Comparison of ENCODE assay signal across 8 cellular contexts in the genomic region with DNA sequence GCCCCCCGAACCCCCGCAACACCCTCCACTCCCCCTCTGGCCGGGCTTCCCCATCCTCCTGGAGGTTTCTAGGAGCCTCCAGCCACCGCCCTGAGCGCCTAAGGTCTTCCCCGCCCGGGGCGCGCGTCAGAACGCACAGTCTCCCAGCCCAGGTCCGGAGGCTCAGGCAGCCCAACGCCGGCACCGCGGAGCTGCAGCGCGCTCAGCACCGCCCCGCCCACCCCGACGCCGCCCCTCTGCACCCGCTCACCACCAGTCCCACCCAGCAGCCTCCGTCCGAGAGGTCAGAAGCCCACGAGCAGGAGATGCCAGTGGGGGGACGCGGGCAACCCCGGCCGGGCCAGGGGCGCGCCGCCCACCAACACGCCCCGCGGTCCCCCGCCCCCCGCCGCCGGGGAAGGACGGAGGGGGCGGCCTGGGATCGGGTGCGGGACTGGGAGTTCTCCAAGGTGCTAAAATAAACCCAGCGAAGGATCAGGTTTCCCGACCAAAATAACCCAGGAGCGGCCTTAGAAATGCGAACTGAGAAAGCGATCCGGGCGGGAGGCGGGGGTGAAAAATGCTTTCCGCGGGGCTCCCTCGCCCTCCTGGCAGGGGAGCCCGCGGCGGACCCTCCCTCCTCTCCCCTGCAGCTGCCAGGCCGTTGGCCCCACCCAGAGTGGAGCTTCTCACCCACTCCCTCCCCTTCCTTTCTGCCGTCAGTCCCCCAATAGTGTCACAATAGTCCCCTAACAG. TPM values are rescaled to one million over a fixed set of nuclear protein-coding genes. Genes with fewer than 3 reads are reported as not detected.
A peak's percentile ranks its signal among the peaks of the same experiment; 100 is the strongest.
DNase-seq lines count a peak whose midpoint lies in the region; ATAC-seq and TF ChIP-seq lines count a peak whose summit lies in the region.

No MANE protein-coding gene starts in this region.

- no peak for TF ChIP-seq CTCF in endodermal cell (conservative IDR thresholded peaks at IDR 0.05)
- no peak for TF ChIP-seq CTCF in nephron progenitor cell (IDR thresholded peaks at IDR 0.05)
- no peak for TF ChIP-seq CTCF in HFFc6 (IDR thresholded peaks at IDR 0.05)

- H3K4me3 Mint-ChIP-seq in CD4-positive, CD25-positive, alpha-beta regulatory T cell: peak overlapping the region in 3 of 4 donors; percentile 16 to 74 (median 63)
- H3K4me3 Mint-ChIP-seq in endodermal cell (peak overlapping the region; percentile 37), nephron progenitor cell (peak overlapping the region; percentile 49), HFFc6 (no peak overlapping the region)

- no peak overlapping the region for H3K4me3 ChIP-seq in CD4-positive, CD25-positive, alpha-beta regulatory T cell (ENCODE audit: low read depth, low read length)
- peak overlapping the region; percentile 62 for H3K4me3 ChIP-seq in endodermal cell (ENCODE audit: low read length)

- no peak for DNase-seq in CD4-positive, CD25-positive, alpha-beta regulatory T cell
- DNase-seq in KBM-7 (peak; percentile 38), endodermal cell (peak; percentile 91), nephron progenitor cell (peak; percentile 81), HFFc6 (no peak)
- no peak for DNase-seq in stimulated activated CD4-positive, alpha-beta T cell treated with anti-CD3 and anti-CD28 coated beads, Interleukin-1b, Interleukin-23, amount 100 ng/mL, for 48 hours

- H3K27ac ChIP-seq in CD4-positive, CD25-positive, alpha-beta regulatory T cell (ENCODE audit: insufficient read depth, low read length, poor library complexity, severe bottlenecking): no peak overlapping the region
- H3K27ac ChIP-seq in endodermal cell (ENCODE audit: low read depth, low read length): no peak overlapping the region

- H3K9ac ChIP-seq in endodermal cell (ENCODE audit: extremely low read depth, low read length, poor library complexity, severe bottlenecking): no peak overlapping the region

- peaks cover 28% of the 10 kb centered on the region for H3K4me1 ChIP-seq in CD4-positive, CD25-positive, alpha-beta regulatory T cell (ENCODE audit: control insufficient read depth, insufficient read depth, low read length, poor library complexity, severe bottlenecking)
- H3K4me1 ChIP-seq in endodermal cell (ENCODE audit: control insufficient read depth, insufficient read depth, low read length): no peaks in the 10 kb centered on the region

- no peaks in the 10 kb centered on the region for H3K36me3 ChIP-seq in CD4-positive, CD25-positive, alpha-beta regulatory T cell (ENCODE audit: control insufficient read depth, insufficient read depth, low read length)
- no peaks in the 10 kb centered on the region for H3K36me3 ChIP-seq in endodermal cell (ENCODE audit: control insufficient read depth, insufficient read depth, low read length)

- peaks cover 8% of the 10 kb centered on the region for H3K27me3 ChIP-seq in CD4-positive, CD25-positive, alpha-beta regulatory T cell (ENCODE audit: control insufficient read depth, insufficient read depth, low read length)
- peaks cover 21% of the 10 kb centered on the region for H3K27me3 ChIP-seq in endodermal cell (ENCODE audit: control insufficient read depth, insufficient read depth, low read length, poor library complexity, severe bottlenecking)

- H3K4me1 Mint-ChIP-seq in CD4-positive, CD25-positive, alpha-beta regulatory T cell: peaks cover 3 to 39% (median 25%) of the 10 kb centered on the region in 4 donors
- H3K4me1 Mint-ChIP-seq in endodermal cell (peaks cover 4% of the 10 kb centered on the region), nephron progenitor cell (peaks cover 23% of the 10 kb centered on the region), HFFc6 (ENCODE audit: low read depth) (no peaks in the 10 kb centered on the region)

- WGBS in endodermal cell (ENCODE audit: insufficient coverage in 1 of 2, insufficient read length in 1 of 2), 2 experiments: 4 to 5% methylated on average over 8 to 61 of the region's 61 CpGs

- H3K36me3 Mint-ChIP-seq in CD4-positive, CD25-positive, alpha-beta regulatory T cell: no peaks in the 10 kb centered on the region
- H3K36me3 Mint-ChIP-seq in endodermal cell (ENCODE audit: low read depth) (no peaks in the 10 kb centered on the region), nephron progenitor cell (ENCODE audit: low read depth) (no peaks in the 10 kb centered on the region), HFFc6 (ENCODE audit: low read depth) (no peaks in the 10 kb centered on the region)

- in situ Hi-C loops in KBM-7 (cut with MboI; ENCODE audit: low pct_unique_long_range_greater_than_20kb, low sequenced_read_pairs): loop anchor here (25.0 kb wide), 1 partner anchor 104 kb away; the partner anchor contains the start of gene PRRC2B

- H3K9me3 Mint-ChIP-seq in CD4-positive, CD25-positive, alpha-beta regulatory T cell: peaks cover 0 to 2% (median 0%) of the 10 kb centered on the region in 7 donors
- no peaks in the 10 kb centered on the region for H3K9me3 Mint-ChIP-seq in endodermal cell
- H3K9me3 Mint-ChIP-seq in nephron progenitor cell: no peaks in the 10 kb centered on the region
- H3K9me3 Mint-ChIP-seq in HFFc6: no peaks in the 10 kb centered on the region

- no peak overlapping the region for H3K27ac Mint-ChIP-seq in CD4-positive, CD25-positive, alpha-beta regulatory T cell
- H3K27ac Mint-ChIP-seq in endodermal cell (no peak overlapping the region), nephron progenitor cell (no peak overlapping the region), HFFc6 (no peak overlapping the region)

- peaks cover 23% of the 10 kb centered on the region for H3K27me3 Mint-ChIP-seq in CD4-positive, CD25-positive, alpha-beta regulatory T cell
- H3K27me3 Mint-ChIP-seq in endodermal cell (ENCODE audit: insufficient read depth) (peaks cover 40% of the 10 kb centered on the region), nephron progenitor cell (ENCODE audit: low read depth, poor library complexity) (peaks cover 43% of the 10 kb centered on the region), HFFc6 (ENCODE audit: insufficient read depth) (peaks cover 27% of the 10 kb centered on the region)

- H3K9me3 ChIP-seq in CD4-positive, CD25-positive, alpha-beta regulatory T cell (ENCODE audit: control insufficient read depth in 2 of 2, low read length in 2 of 2): no peaks in the 10 kb centered on the region
- H3K9me3 ChIP-seq in endodermal cell (ENCODE audit: control insufficient read depth, low read length): no peaks in the 10 kb centered on the region

- ATAC-seq in CD4-positive, CD25-positive, alpha-beta regulatory T cell (ENCODE audit: low read depth in 2 of 2): no peak
- no peak for ATAC-seq in HG03025 (IDR thresholded peaks at IDR 0.05; ENCODE audit: low FRiP score, unreplicated experiment)
- no peak for ATAC-seq in GM19324 (IDR thresholded peaks at IDR 0.05; ENCODE audit: low FRiP score, unreplicated experiment)

RNA-seq across cellular contexts. Expression of gene FAM78A, which starts 6.5 kb away (rescaled TPM):
- total RNA-seq in CD4-positive, CD25-positive, alpha-beta regulatory T cell: 95.6 TPM
- polyA plus RNA-seq in CD4-positive, CD25-positive, alpha-beta regulatory T cell: 10 to 100 TPM; 16.6 to 23.0 (median 17.7) TPM
- total RNA-seq in endodermal cell: 1 to 10 TPM; 5.5 to 5.6 TPM
- 3.0 TPM for polyA plus RNA-seq in endodermal cell (2013, experiment 1 of 2)
- 2.8 TPM for polyA plus RNA-seq in endodermal cell (2013, experiment 2 of 2)
- under 1 TPM; 0.11 to 0.83 (median 0.34) TPM for total RNA-seq in HFFc6 (2021; fragmentation: NEBNext Ultra II Directional; extraction: Animal tissue kit (Norgen Biotek cat#: 25700))

RNA-seq across cellular contexts. Expression of gene PLPP7, which starts 6.7 kb away (rescaled TPM):
- not detected for total RNA-seq in CD4-positive, CD25-positive, alpha-beta regulatory T cell
- not detected for polyA plus RNA-seq in CD4-positive, CD25-positive, alpha-beta regulatory T cell
- total RNA-seq in endodermal cell: 1 to 10 TPM; 4.1 to 5.6 TPM
- 3.6 TPM for polyA plus RNA-seq in endodermal cell (2013, experiment 1 of 2)
- 3.0 TPM for polyA plus RNA-seq in endodermal cell (2013, experiment 2 of 2)
- 10 to 100 TPM in 1 of 6 experiments, 1 to 10 TPM in 5; 1.2 to 10.2 (median 1.9) TPM for total RNA-seq in HFFc6 (2021; fragmentation: NEBNext Ultra II Directional; extraction: Animal tissue kit (Norgen Biotek cat#: 25700))

Comparison
In these comparisons a context has a peak if more than half of its experiments do, and no peak if none do; other contexts are left out.
1. DNase-seq: peak in KBM-7 (single experiment), endodermal cell (single experiment) and nephron progenitor cell (single experiment); none in CD4-positive, CD25-positive, alpha-beta regulatory T cell (0 of 3), HFFc6 (single experiment) and stimulated activated CD4-positive, alpha-beta T cell treated with anti-CD3 and anti-CD28 coated beads, Interleukin-1b, Interleukin-23, amount 100 ng/mL, for 48 hours (single experiment).
2. RNA of gene FAM78A, which starts 6.5 kb away (total RNA-seq): 95.6 TPM in CD4-positive, CD25-positive, alpha-beta regulatory T cell (single experiment); 5.5 to 5.6 TPM in endodermal cell and 0.11 to 0.83 TPM in HFFc6; every median in the first group is over 10 times any median in the second.